ENCODE assay signal across 17 cellular contexts in the genomic region with DNA sequence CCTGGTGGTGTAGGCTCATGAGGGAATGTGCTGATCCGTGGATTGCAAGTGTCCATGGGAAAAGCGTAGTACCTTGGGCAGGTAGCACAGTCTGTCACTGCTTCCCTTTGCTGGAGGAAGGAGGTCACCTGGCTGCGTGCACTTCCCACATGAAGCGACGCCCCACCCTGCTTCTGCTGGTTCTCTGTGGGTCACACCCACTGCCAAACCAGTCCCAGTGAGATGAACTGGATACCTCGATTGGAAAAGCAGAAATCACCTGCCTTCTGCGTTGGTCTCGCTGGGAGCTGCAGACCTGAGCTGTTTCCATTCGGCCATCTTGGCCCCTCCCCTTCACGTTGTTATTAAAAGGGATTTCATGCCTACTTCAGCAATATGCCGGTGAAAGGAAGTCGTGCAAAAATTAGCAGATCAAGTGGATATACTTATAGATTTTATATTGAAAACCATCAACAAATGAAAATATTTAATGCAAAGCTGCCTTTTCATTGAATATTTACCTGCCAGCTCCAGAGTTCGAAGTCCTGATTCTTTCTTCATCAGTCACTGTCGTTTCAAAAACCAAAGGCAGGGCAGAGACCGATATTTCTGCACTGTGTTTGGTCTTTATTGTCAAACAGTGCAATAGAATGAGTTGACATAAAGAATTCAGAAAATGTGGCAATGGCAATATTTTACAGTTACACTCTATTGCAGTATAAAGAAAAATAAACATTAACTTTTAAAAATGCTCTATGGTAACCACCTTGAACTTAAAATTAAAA.
DNase-seq lines count a peak whose midpoint lies in the region; ATAC-seq and TF ChIP-seq lines count a peak whose summit lies in the region.
"Had no signal": no experiment of that assay in that cellular context is flagged by ENCODE, and none has a peak within 500 bp of the region (broad histone marks: within the 10 kb centered on the region; RNA-seq: fewer than 3 reads in every experiment).

No MANE protein-coding gene starts in this region.

- peaks cover 8 to 30% (median 16%) of the 10 kb centered on the region in 7 donors for H3K9me3 Mint-ChIP-seq in CD14-positive monocyte
- peaks cover 0 to 23% (median 7%) of the 10 kb centered on the region in 11 donors for H3K9me3 Mint-ChIP-seq in naive thymus-derived CD4-positive, alpha-beta T cell

- H2BK5ac ChIP-seq in trophoblast cell (ENCODE audit: low read depth, low read length, poor library complexity), result no peak overlapping the region

- no peak overlapping the region for H2AFZ ChIP-seq in trophoblast cell (ENCODE audit: insufficient read depth, low read length, poor library complexity)

- H4K91ac ChIP-seq in trophoblast cell (ENCODE audit: low read depth, low read length), result no peak overlapping the region

- H3K4me1 ChIP-seq in iPS-20b (ENCODE audit: insufficient read depth, low read length) (peaks cover 8% of the 10 kb centered on the region; the same call in 1 of the 2 replicates), trophoblast cell (ENCODE audit: control insufficient read depth in 1 of 2, insufficient read depth in 2 of 2, low read length in 2 of 2) (no peaks in the 10 kb centered on the region), gastrocnemius medialis (no peaks in the 10 kb centered on the region), lower lobe of right lung (no peaks in the 10 kb centered on the region)
- no peaks in the 10 kb centered on the region for H3K4me1 ChIP-seq in naive thymus-derived CD4-positive, alpha-beta T cell (ENCODE audit: control insufficient read depth in 2 of 2, insufficient read depth in 2 of 2, low read length in 2 of 2)
- H3K4me1 ChIP-seq: BLaER1 treated with 17β-estradiol and CSF1 and Interleukin-3, amounts not matched to agents 10 nM and 100 nM had no signal

- H3K9me3 ChIP-seq in iPS-20b (ENCODE audit: insufficient read depth, low read depth, low read length) (no peaks in the 10 kb centered on the region), trophoblast cell (ENCODE audit: insufficient read depth, low read depth, low read length) (no peaks in the 10 kb centered on the region), gastrocnemius medialis (no peaks in the 10 kb centered on the region), lower lobe of right lung (no peaks in the 10 kb centered on the region)
- H3K9me3 ChIP-seq in naive thymus-derived CD4-positive, alpha-beta T cell (ENCODE audit: control insufficient read depth in 2 of 3, low read length in 3 of 3), result no peaks in the 10 kb centered on the region

- H3K27me3 Mint-ChIP-seq in CD14-positive monocyte (ENCODE audit: low read depth in 3 of 3), result no peaks in the 10 kb centered on the region
- peaks cover 0 to 5% (median 0%) of the 10 kb centered on the region in 5 donors for H3K27me3 Mint-ChIP-seq in naive thymus-derived CD4-positive, alpha-beta T cell

- no peak overlapping the region for H4K8ac ChIP-seq in trophoblast cell (ENCODE audit: low read depth, low read length)

- CTCF ChIA-PET in naive thymus-derived CD4-positive, alpha-beta T cell (lab: Charles Lee), result no interaction called here

- H3K4ac ChIP-seq in trophoblast cell (ENCODE audit: low read depth, low read length), result no peak overlapping the region

- POLR2A ChIA-PET in naive thymus-derived CD4-positive, alpha-beta T cell (lab: Charles Lee), result no interaction called here

- no CpG with 5 or more reads among the region's 15 CpGs for WGBS in trophoblast cell (ENCODE audit: extremely low coverage, insufficient coverage, insufficient read length)

- H3K27ac Mint-ChIP-seq in CD14-positive monocyte, result no peak overlapping the region
- no peak overlapping the region for H3K27ac Mint-ChIP-seq in naive thymus-derived CD4-positive, alpha-beta T cell

- no peak overlapping the region for H3K4me2 ChIP-seq in trophoblast cell (ENCODE audit: low read length)
- H3K4me2 ChIP-seq: BLaER1 treated with 17β-estradiol and CSF1 and Interleukin-3, amounts not matched to agents 10 nM and 100 nM had no signal

- TF ChIP-seq CTCF in CD14-positive monocyte (IDR thresholded peaks at IDR 0.05) (no peak), gastrocnemius medialis (IDR thresholded peaks at IDR 0.05 in 4 of 5, conservative IDR thresholded peaks at IDR 0.05 in 1 of 5) (no peak), lower lobe of right lung (IDR thresholded peaks at IDR 0.05) (no peak)

- no peaks in the 10 kb centered on the region for H3K4me1 Mint-ChIP-seq in CD14-positive monocyte
- H3K4me1 Mint-ChIP-seq in naive thymus-derived CD4-positive, alpha-beta T cell, result peaks cover 0 to 2% (median 0%) of the 10 kb centered on the region in 7 donors

- H3K36me3 ChIP-seq in iPS-20b (ENCODE audit: insufficient read depth, low read depth, low read length) (peaks cover 52% of the 10 kb centered on the region), trophoblast cell (ENCODE audit: control insufficient read depth in 1 of 2, insufficient read depth in 2 of 2, low read length in 2 of 2) (no peaks in the 10 kb centered on the region), gastrocnemius medialis (no peaks in the 10 kb centered on the region), lower lobe of right lung (no peaks in the 10 kb centered on the region)
- H3K36me3 ChIP-seq in naive thymus-derived CD4-positive, alpha-beta T cell (ENCODE audit: control insufficient read depth in 2 of 3, insufficient read depth in 3 of 3, low read length in 3 of 3), result no peaks in the 10 kb centered on the region

- intact Hi-C loops in CD14-positive monocyte (cut with micrococcal nuclease) (no loop called here), gastrocnemius medialis (cut with DNase I; ENCODE audit: low total_unique reads) (no loop called here), lower lobe of right lung (cut with DNase I) (no loop called here)
- intact Hi-C loops in naive thymus-derived CD4-positive, alpha-beta T cell (cut with micrococcal nuclease), result no loop called here

- DNase-seq in ELF-1 (ENCODE audit: low read depth, low spot score), result peak; percentile 9
- DNase-seq in RPMI8226, result peak; percentile 39
- DNase-seq in trophoblast cell, result no peak
- DNase-seq in CD14-positive monocyte (ENCODE audit: low spot score), result no peak
- DNase-seq in naive thymus-derived CD4-positive, alpha-beta T cell, result no peak
- no peak for DNase-seq in gastrocnemius medialis
- no peak for DNase-seq in lower lobe of right lung
- DNase-seq: DMS 273 treated with DMSO at 0.1 percent for 48 hours, EL, HCEC 1CT, NCI-H1417 treated with DMSO at 0.1 percent for 48 hours, NCI-H1930, NCI-H2171 treated with DMSO at 0.1 percent for 48 hours, NCI-H446 treated with DMSO at 0.1 percent for 48 hours, PC-3 had no signal

- no peak overlapping the region for H3K18ac ChIP-seq in trophoblast cell (ENCODE audit: low read length)

- ATAC-seq in naive thymus-derived CD4-positive, alpha-beta T cell, result no peak
- ATAC-seq in gastrocnemius medialis (no peak), lower lobe of right lung (no peak)
- ATAC-seq: PC-3 had no signal

- H3K36me3 Mint-ChIP-seq in CD14-positive monocyte, result no peaks in the 10 kb centered on the region
- H3K36me3 Mint-ChIP-seq in naive thymus-derived CD4-positive, alpha-beta T cell, result peaks cover 1 to 15% (median 14%) of the 10 kb centered on the region in 5 donors

- peak overlapping the region; percentile 14 for H3K27ac ChIP-seq in iPS-20b (ENCODE audit: low read length)
- H3K27ac ChIP-seq in trophoblast cell (ENCODE audit: low read depth, low read length), result no peak overlapping the region
- H3K27ac ChIP-seq in naive thymus-derived CD4-positive, alpha-beta T cell (ENCODE audit: low read depth, low read length), result no peak overlapping the region
- no peak overlapping the region for H3K27ac ChIP-seq in gastrocnemius medialis
- H3K27ac ChIP-seq in lower lobe of right lung, result no peak overlapping the region
- H3K27ac ChIP-seq: BLaER1 treated with 17β-estradiol and CSF1 and Interleukin-3, amounts not matched to agents 10 nM and 100 nM had no signal

- TF ChIP-seq POLR2A in gastrocnemius medialis (IDR thresholded peaks at IDR 0.05), result no peak

- H3K23ac ChIP-seq in trophoblast cell (ENCODE audit: low read length), result no peak overlapping the region

- H3K27me3 ChIP-seq in iPS-20b (ENCODE audit: insufficient read depth, low read length) (no peaks in the 10 kb centered on the region), trophoblast cell (ENCODE audit: insufficient read depth, low read length) (no peaks in the 10 kb centered on the region), gastrocnemius medialis (no peaks in the 10 kb centered on the region), lower lobe of right lung (ENCODE audit: low read depth) (no peaks in the 10 kb centered on the region)
- no peaks in the 10 kb centered on the region for H3K27me3 ChIP-seq in naive thymus-derived CD4-positive, alpha-beta T cell (ENCODE audit: control insufficient read depth in 2 of 2, insufficient read depth in 2 of 2, low read length in 2 of 2)
- H3K27me3 ChIP-seq: BLaER1 treated with 17β-estradiol and CSF1 and Interleukin-3, amounts not matched to agents 10 nM and 100 nM had no signal

- H3K79me1 ChIP-seq in trophoblast cell (ENCODE audit: low read length), result no peaks in the 10 kb centered on the region

- H2BK12ac ChIP-seq in trophoblast cell (ENCODE audit: low read length), result no peak overlapping the region

- in situ Hi-C loops in gastrocnemius medialis (cut with MboI; ENCODE audit: low sequenced_read_pairs in 4 of 4), result no loop called here

- H3K4me3 ChIP-seq in iPS-20b (ENCODE audit: low read length) (no peak overlapping the region), trophoblast cell (ENCODE audit: low read depth, low read length) (peak overlapping the region; percentile 55), gastrocnemius medialis (no peak overlapping the region), lower lobe of right lung (no peak overlapping the region)
- H3K4me3 ChIP-seq in naive thymus-derived CD4-positive, alpha-beta T cell (ENCODE audit: low read length), result no peak overlapping the region
- H3K4me3 ChIP-seq: BLaER1 treated with 17β-estradiol and CSF1 and Interleukin-3, amounts not matched to agents 10 nM and 100 nM had no signal

- no peaks in the 10 kb centered on the region for H3K79me2 ChIP-seq in trophoblast cell (ENCODE audit: control insufficient read depth, insufficient read depth, low read length, poor library complexity)

- no peak overlapping the region for H2BK120ac ChIP-seq in trophoblast cell (ENCODE audit: insufficient read depth, low read length, poor library complexity)

- H2AK5ac ChIP-seq in trophoblast cell (ENCODE audit: low read length), result no peak overlapping the region

- no peak overlapping the region for H3K14ac ChIP-seq in trophoblast cell (ENCODE audit: low read length)

- H4K12ac ChIP-seq in trophoblast cell (ENCODE audit: low read depth, low read length), result no peak overlapping the region

- H3K4me3 Mint-ChIP-seq in CD14-positive monocyte, result no peak overlapping the region
- no peak overlapping the region for H3K4me3 Mint-ChIP-seq in naive thymus-derived CD4-positive, alpha-beta T cell

- no peak overlapping the region for H3K9ac ChIP-seq in iPS-20b (ENCODE audit: low read depth, low read length)
- H3K9ac ChIP-seq in trophoblast cell (ENCODE audit: low read length), result no peak overlapping the region
- H3K9ac ChIP-seq: BLaER1 treated with 17β-estradiol and CSF1 and Interleukin-3, amounts not matched to agents 10 nM and 100 nM had no signal

Comparison
In these comparisons a context has a peak if more than half of its experiments do, and no peak if none do; other contexts are left out.
1. DNase-seq: peak in ELF-1 (single experiment) and RPMI8226 (single experiment); none in trophoblast cell (0 of 2), CD14-positive monocyte (single experiment), naive thymus-derived CD4-positive, alpha-beta T cell (0 of 9), gastrocnemius medialis (0 of 2) and lower lobe of right lung (single experiment).